8 cellular contexts compared by ENCODE assay signal in genomic region chr1:17274186-17275170, GRCh38. TPM values are rescaled to one million over a fixed set of nuclear protein-coding genes. Genes with fewer than 3 reads are reported as not detected.
DNase-seq lines count a peak whose midpoint lies in the region; ATAC-seq, FAIRE-seq and TF ChIP-seq lines count a peak whose summit lies in the region.

No MANE protein-coding gene starts in this region.

- no peaks in the 10 kb centered on the region for H3K27me3 ChIP-seq in small intestine (ENCODE audit: control insufficient read depth in 2 of 2, insufficient read depth in 2 of 2, low read length in 2 of 2)

- no peak for FAIRE-seq in small intestine (lab: Jason Lieb, UNC)

- TF ChIP-seq CTCF in 22Rv1 (IDR thresholded peaks at IDR 0.05) (peak; percentile 87), omental fat pad (IDR thresholded peaks at IDR 0.05) (no peak)

- peak; percentile 83 for DNase-seq in ELF-1 (ENCODE audit: low read depth, low spot score)
- peak; percentile 45 for DNase-seq in LHCN-M2 (ENCODE audit: low read depth)
- DNase-seq in UCSD-AML1 (lab: John Stamatoyannopoulos, UW; ENCODE audit: unreplicated experiment): peak; percentile 81
- peak; percentile 21 for DNase-seq in foreskin melanocyte
- DNase-seq in small intestine: peak; percentile 57
- no peak for DNase-seq in omental fat pad (ENCODE audit: low spot score)

- H3K4me1 ChIP-seq in small intestine (ENCODE audit: control insufficient read depth in 2 of 2, insufficient read depth in 1 of 2, low read depth in 1 of 2, low read length in 1 of 2): no peaks in the 10 kb centered on the region

- 42 to 52% (median 50%) methylated on average over 14 to 15 of the region's 15 CpGs for WGBS in small intestine, 3 donors

- H3K9me3 ChIP-seq in small intestine (ENCODE audit: control insufficient read depth, low read depth): no peaks in the 10 kb centered on the region

- H3K36me3 ChIP-seq in small intestine (ENCODE audit: control insufficient read depth in 2 of 2, insufficient read depth in 2 of 2, low read length in 2 of 2): no peaks in the 10 kb centered on the region

- H3K4me3 ChIP-seq in small intestine (ENCODE audit: low read depth in 1 of 2, low read length in 2 of 2): no peak overlapping the region

- ATAC-seq in omental fat pad (ENCODE audit: low FRiP score): no peak
- no peak for ATAC-seq in HG02870 (IDR thresholded peaks at IDR 0.05; ENCODE audit: unreplicated experiment)

- H3K27ac ChIP-seq in 22Rv1 (no peak overlapping the region), small intestine (ENCODE audit: low read depth in 1 of 2, low read length in 1 of 2) (no peak overlapping the region)

RNA-seq across cellular contexts. Expression of gene PADI3, which starts 25.6 kb away (rescaled TPM):
- 0.06 and 0.57 TPM in 2 replicates for total RNA-seq in LHCN-M2 (2014; rRNA removed)
- polyA plus RNA-seq in LHCN-M2 (2012): 0.26 TPM
- polyA plus RNA-seq in small intestine: under 1 TPM in 1 of 3 donors, not detected in 2; 0.04 TPM
- not detected for total RNA-seq in omental fat pad

RNA-seq across cellular contexts. Expression of gene PADI4, which starts 33.5 kb away (rescaled TPM):
- total RNA-seq in LHCN-M2 (2014; rRNA removed): not detected in 2 replicates
- polyA plus RNA-seq in LHCN-M2 (2012): not detected
- under 1 TPM in 1 of 3 donors, not detected in 2; 0.03 TPM for polyA plus RNA-seq in small intestine
- total RNA-seq in omental fat pad: 10 to 100 TPM in 1 of 4 donors, 1 to 10 TPM in 2, under 1 TPM in 1; 0.56 to 16.1 (median 2.2) TPM
